8 cellular contexts compared by ENCODE assay signal in the genomic region with DNA sequence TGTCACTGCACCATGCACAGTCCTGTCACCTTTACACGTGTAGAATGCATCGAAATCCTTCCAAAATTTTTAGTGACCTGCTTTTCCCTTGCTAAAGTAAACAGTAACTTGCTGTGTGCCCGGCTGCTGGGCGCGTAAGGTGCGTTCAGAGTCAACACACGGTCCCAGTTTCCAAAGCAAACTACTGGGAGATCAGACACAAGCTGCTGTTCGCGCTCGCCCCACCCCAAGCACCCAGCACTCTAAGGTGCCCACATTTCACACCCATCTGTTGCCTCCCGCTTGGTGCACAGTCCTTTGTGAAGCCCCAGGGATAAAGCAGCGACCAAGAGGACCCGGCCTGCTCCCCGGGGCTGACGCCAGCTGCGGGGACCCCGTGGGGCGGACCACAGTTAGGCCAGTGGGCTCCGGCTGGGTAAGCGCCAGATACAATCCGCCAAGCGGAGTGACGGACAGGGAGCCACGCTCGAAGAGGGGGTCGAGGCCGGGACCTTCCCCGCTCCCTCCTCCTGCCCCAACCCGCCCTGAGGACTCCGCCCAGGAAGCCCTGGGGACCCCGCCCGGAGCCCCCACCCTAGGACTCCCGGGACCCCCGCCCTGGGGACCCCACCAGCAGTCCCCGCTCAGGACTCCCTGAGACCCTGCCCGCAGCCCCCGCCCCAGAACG. TPM values are rescaled to one million over a fixed set of nuclear protein-coding genes. Genes with fewer than 3 reads are reported as not detected.
DNase-seq lines count a peak whose midpoint lies in the region; ATAC-seq and TF ChIP-seq lines count a peak whose summit lies in the region.

No MANE protein-coding gene starts in this region.

- H3K9me3 ChIP-seq in cardiac muscle cell (ENCODE audit: low read depth) (no peaks in the 10 kb centered on the region), parathyroid adenoma (ENCODE audit: control insufficient read depth, low read length) (no peaks in the 10 kb centered on the region)

- peak overlapping the region; percentile 81 for H3K4me3 ChIP-seq in cardiac muscle cell
- peak overlapping the region; percentile 40 for H3K4me3 ChIP-seq in parathyroid adenoma (ENCODE audit: low read depth, low read length)

- peak; percentile 14 for ATAC-seq in HG02588 (IDR thresholded peaks at IDR 0.05; ENCODE audit: unreplicated experiment)

- no peaks in the 10 kb centered on the region for H3K4me1 ChIP-seq in cardiac muscle cell (ENCODE audit: low read depth)
- H3K4me1 ChIP-seq in parathyroid adenoma = peaks cover 9% of the 10 kb centered on the region

- H3K4me2 ChIP-seq in parathyroid adenoma (ENCODE audit: low read length) = peak overlapping the region; percentile 59

- H3K4me3 Mint-ChIP-seq in activated T-helper 2 cell treated with anti-CD3 and anti-CD28 coated beads, Interferon-gamma antibody, Interleukin-2, Interleukin-4, amounts not matched to agents 10 μg/mL and 5 μg/mL and 100 μg/mL, durations not matched to agents 14 hours and 24 hours and 36 hours (ENCODE audit: low read depth) = peak overlapping the region; percentile 82

- H3K27me3 Mint-ChIP-seq in activated T-helper 2 cell treated with anti-CD3 and anti-CD28 coated beads, Interferon-gamma antibody, Interleukin-2, Interleukin-4, amounts not matched to agents 10 μg/mL and 5 μg/mL and 100 μg/mL, durations not matched to agents 14 hours and 24 hours and 36 hours (ENCODE audit: low read depth) = no peaks in the 10 kb centered on the region

- H3K4me1 Mint-ChIP-seq in activated T-helper 2 cell treated with anti-CD3 and anti-CD28 coated beads, Interferon-gamma antibody, Interleukin-2, Interleukin-4, amounts not matched to agents 10 μg/mL and 5 μg/mL and 100 μg/mL, durations not matched to agents 14 hours and 24 hours and 36 hours (ENCODE audit: low read depth) = peaks cover 24% of the 10 kb centered on the region

- no peaks in the 10 kb centered on the region for H3K36me3 ChIP-seq in cardiac muscle cell
- H3K36me3 ChIP-seq in parathyroid adenoma (ENCODE audit: control insufficient read depth, insufficient read depth, low read length) = no peaks in the 10 kb centered on the region

- intact Hi-C loops in activated T-helper 2 cell treated with anti-CD3 and anti-CD28 coated beads, Interferon-gamma antibody, Interleukin-2, Interleukin-4, amounts not matched to agents 10 μg/mL and 5 μg/mL and 100 μg/mL, durations not matched to agents 14 hours and 24 hours and 36 hours (cut with micrococcal nuclease) = no loop called here

- H3K79me2 ChIP-seq in parathyroid adenoma = peaks cover 12% of the 10 kb centered on the region

- H3K27ac ChIP-seq in cardiac muscle cell (no peak overlapping the region), parathyroid adenoma (peak overlapping the region; percentile 30)

- peaks cover 4% of the 10 kb centered on the region for H3K36me3 Mint-ChIP-seq in activated T-helper 2 cell treated with anti-CD3 and anti-CD28 coated beads, Interferon-gamma antibody, Interleukin-2, Interleukin-4, amounts not matched to agents 10 μg/mL and 5 μg/mL and 100 μg/mL, durations not matched to agents 14 hours and 24 hours and 36 hours (ENCODE audit: low read depth)

- H2AFZ ChIP-seq in parathyroid adenoma = peak overlapping the region; percentile 94

- no peak overlapping the region for H3K27ac Mint-ChIP-seq in activated T-helper 2 cell treated with anti-CD3 and anti-CD28 coated beads, Interferon-gamma antibody, Interleukin-2, Interleukin-4, amounts not matched to agents 10 μg/mL and 5 μg/mL and 100 μg/mL, durations not matched to agents 14 hours and 24 hours and 36 hours

- H3K27me3 ChIP-seq in cardiac muscle cell (no peaks in the 10 kb centered on the region), parathyroid adenoma (ENCODE audit: control insufficient read depth, insufficient read depth, low read length) (no peaks in the 10 kb centered on the region)

- H3K9me3 Mint-ChIP-seq in activated T-helper 2 cell treated with anti-CD3 and anti-CD28 coated beads, Interferon-gamma antibody, Interleukin-2, Interleukin-4, amounts not matched to agents 10 μg/mL and 5 μg/mL and 100 μg/mL, durations not matched to agents 14 hours and 24 hours and 36 hours = no peaks in the 10 kb centered on the region

- TF ChIP-seq CTCF in cardiac muscle cell (IDR thresholded peaks at IDR 0.05; ENCODE audit: low read depth, low read length) = no peak
- TF ChIP-seq CTCF in parathyroid adenoma (IDR thresholded peaks at IDR 0.05) = no peak

- DNase-seq in DMS153 treated with DMSO at 0.1 percent for 48 hours (lab: John Stamatoyannopoulos, UW; ENCODE audit: unreplicated experiment) (peak; percentile 1), DMS153 (lab: John Stamatoyannopoulos, UW) (no peak), NCI-H2107 (lab: John Stamatoyannopoulos, UW) (peak; percentile 13), cardiac muscle cell (ENCODE audit: low read depth in 1 of 2, low spot score in 1 of 2) (peak; percentile 24 to 56), occipital lobe (lab: John Stamatoyannopoulos, UW) (no peak)
- DNase-seq in activated T-helper 2 cell treated with anti-CD3 and anti-CD28 coated beads, Interferon-gamma antibody, Interleukin-2, Interleukin-4, amounts not matched to agents 10 μg/mL and 5 μg/mL and 100 μg/mL, durations not matched to agents 14 hours and 24 hours and 36 hours (ENCODE audit: low spot score) = peak; percentile 19

- H3K9ac ChIP-seq in parathyroid adenoma = no peak overlapping the region

RNA-seq across cellular contexts. Expression of gene STX2, which starts 0.6 kb away (rescaled TPM):
- total RNA-seq in activated T-helper 2 cell treated with anti-CD3 and anti-CD28 coated beads, Interferon-gamma antibody, Interleukin-2, Interleukin-4, amounts not matched to agents 10 μg/mL and 5 μg/mL and 100 μg/mL, durations not matched to agents 14 hours and 24 hours and 36 hours = 19.6 and 19.9 TPM in 2 replicates
- total RNA-seq in cardiac muscle cell (15.9 and 19.0 TPM in 2 replicates), occipital lobe (27.3 TPM)
- polyA plus RNA-seq in cardiac muscle cell = 20.8 and 23.7 TPM in 2 replicates

RNA-seq across cellular contexts. Expression of gene RAN, which starts 33.4 kb away (rescaled TPM):
- 1,905 and 1,953 TPM in 2 replicates for total RNA-seq in activated T-helper 2 cell treated with anti-CD3 and anti-CD28 coated beads, Interferon-gamma antibody, Interleukin-2, Interleukin-4, amounts not matched to agents 10 μg/mL and 5 μg/mL and 100 μg/mL, durations not matched to agents 14 hours and 24 hours and 36 hours
- total RNA-seq in cardiac muscle cell = 189 and 260 TPM in 2 replicates
- 785 and 1,009 TPM in 2 replicates for polyA plus RNA-seq in cardiac muscle cell
- 323 TPM for total RNA-seq in occipital lobe

Comparison
In these comparisons a context has a peak if more than half of its experiments do, and no peak if none do; other contexts are left out.
1. DNase-seq: peak in DMS153 treated with DMSO at 0.1 percent for 48 hours (single experiment), NCI-H2107 (single experiment), activated T-helper 2 cell treated with anti-CD3 and anti-CD28 coated beads, Interferon-gamma antibody, Interleukin-2, Interleukin-4, amounts not matched to agents 10 μg/mL and 5 μg/mL and 100 μg/mL, durations not matched to agents 14 hours and 24 hours and 36 hours (single experiment) and cardiac muscle cell (2 of 2); none in DMS153 (single experiment) and occipital lobe (single experiment).